ENCODE assay signal across 8 cellular contexts in genomic region chr3:9770276-9770812, GRCh38. TPM values are rescaled to one million over a fixed set of nuclear protein-coding genes. Genes with fewer than 3 reads are reported as not detected.
DNase-seq lines count a peak whose midpoint lies in the region; ATAC-seq lines count a peak whose summit lies in the region.

No MANE protein-coding gene starts in this region.

- H3K27ac Mint-ChIP-seq in activated naive CD4-positive, alpha-beta T cell treated with anti-CD3 and anti-CD28 coated beads, Interleukin-2, amount 50 U/mL, for 72 hours = peak overlapping the region; percentile 42 to 44

- ATAC-seq in activated naive CD4-positive, alpha-beta T cell treated with anti-CD3 and anti-CD28 coated beads, Interleukin-2, amount 50 U/mL, for 72 hours = no peak
- no peak for ATAC-seq in HG03571 (IDR thresholded peaks at IDR 0.05; ENCODE audit: unreplicated experiment)
- no peak for ATAC-seq in HG02642 (IDR thresholded peaks at IDR 0.05; ENCODE audit: poor library complexity, unreplicated experiment)

- H3K9me3 Mint-ChIP-seq in activated naive CD4-positive, alpha-beta T cell treated with anti-CD3 and anti-CD28 coated beads, Interleukin-2, amount 50 U/mL, for 72 hours = no peaks in the 10 kb centered on the region

- intact Hi-C loops in cardiac septum (cut with DNase I) (loop anchor here (2.0 kb wide), 1 partner anchor 20 kb away; no protein-coding TSS in a partner anchor), posterior cingulate gyrus (cut with DNase I) (no loop called here)

- peaks cover under 1 to 8% of the 10 kb centered on the region in 2 donors for H3K36me3 Mint-ChIP-seq in activated naive CD4-positive, alpha-beta T cell treated with anti-CD3 and anti-CD28 coated beads, Interleukin-2, amount 50 U/mL, for 72 hours

- DNase-seq in HCEC 1CT = peak; percentile 20
- no peak for DNase-seq in activated naive CD4-positive, alpha-beta T cell treated with anti-CD3 and anti-CD28 coated beads, Interleukin-2, amount 50 U/mL, for 72 hours (ENCODE audit: low spot score in 2 of 2)
- peak; percentile 85 for DNase-seq in cardiac septum (ENCODE audit: low spot score)
- DNase-seq in posterior cingulate gyrus = peak in 7 of 10 donors; percentile 58 to 90 (median 61)
- DNase-seq in kidney glomerular epithelial cell (lab: John Stamatoyannopoulos, UW) = no peak
- no peak for DNase-seq in OCI-M2 (lab: John Stamatoyannopoulos, UW; ENCODE audit: unreplicated experiment)

RNA-seq across cellular contexts. Expression of gene CAMK1, which starts 0.6 kb away (rescaled TPM):
- 10 to 100 TPM; 23.8 to 45.1 TPM for total RNA-seq in activated naive CD4-positive, alpha-beta T cell treated with anti-CD3 and anti-CD28 coated beads, Interleukin-2, amount 50 U/mL, for 72 hours
- 10.0 TPM for total RNA-seq in cardiac septum

RNA-seq across cellular contexts. Expression of gene OGG1, which starts 20.6 kb away (rescaled TPM):
- 10 to 100 TPM; 34.8 to 58.0 TPM for total RNA-seq in activated naive CD4-positive, alpha-beta T cell treated with anti-CD3 and anti-CD28 coated beads, Interleukin-2, amount 50 U/mL, for 72 hours
- 9.6 TPM for total RNA-seq in cardiac septum

RNA-seq across cellular contexts. Expression of gene TADA3, which starts 21.9 kb away (rescaled TPM):
- 10 to 100 TPM; 47.5 to 92.3 TPM for total RNA-seq in activated naive CD4-positive, alpha-beta T cell treated with anti-CD3 and anti-CD28 coated beads, Interleukin-2, amount 50 U/mL, for 72 hours
- 50.1 TPM for total RNA-seq in cardiac septum

RNA-seq across cellular contexts. Expression of gene ARPC4, which starts 22.5 kb away (rescaled TPM):
- 100 to 1,000 TPM; 125 to 265 TPM for total RNA-seq in activated naive CD4-positive, alpha-beta T cell treated with anti-CD3 and anti-CD28 coated beads, Interleukin-2, amount 50 U/mL, for 72 hours
- total RNA-seq in cardiac septum = 79.8 TPM

RNA-seq across cellular contexts. Expression of gene BRPF1, which starts 38.8 kb away (rescaled TPM):
- total RNA-seq in activated naive CD4-positive, alpha-beta T cell treated with anti-CD3 and anti-CD28 coated beads, Interleukin-2, amount 50 U/mL, for 72 hours = 10 to 100 TPM; 24.3 to 37.0 TPM
- total RNA-seq in cardiac septum = 10.6 TPM

Comparison
In these comparisons a context has a peak if more than half of its experiments do, and no peak if none do; other contexts are left out.
1. DNase-seq: peak in HCEC 1CT (single experiment), cardiac septum (single experiment) and posterior cingulate gyrus (7 of 10); none in activated naive CD4-positive, alpha-beta T cell treated with anti-CD3 and anti-CD28 coated beads, Interleukin-2, amount 50 U/mL, for 72 hours (0 of 2), kidney glomerular epithelial cell (single experiment) and OCI-M2 (single experiment).